30 cellular contexts compared by ENCODE assay signal in genomic region chr7:43394441-43395130, GRCh38.
DNase-seq lines count a peak whose midpoint lies in the region; ATAC-seq and TF ChIP-seq lines count a peak whose summit lies in the region.
"Had no signal": no experiment of that assay in that cellular context is flagged by ENCODE, and none has a peak within 500 bp of the region (broad histone marks: within the 10 kb centered on the region; RNA-seq: fewer than 3 reads in every experiment).

No MANE protein-coding gene starts in this region.

- H3K36me3 ChIP-seq in breast epithelium, result no peaks in the 10 kb centered on the region
- H3K36me3 ChIP-seq: right atrium auricular region had no signal

- H3K9me3 Mint-ChIP-seq in MCF 10A (ENCODE audit: unreplicated experiment), result peaks cover 7% of the 10 kb centered on the region
- H3K9me3 Mint-ChIP-seq: activated CD4-positive, alpha-beta memory T cell treated with anti-CD3 and anti-CD28 coated beads for 36 hours had no signal

- intact Hi-C loops in MCF 10A (cut with micrococcal nuclease) (no loop called here), breast epithelium (cut with DNase I; ENCODE audit: low total_unique reads) (no loop called here)

- POLR2A ChIA-PET in MCF 10A (lab: Yijun Ruan, JAX) (interaction anchor here (1.1 kb wide), 1 partner anchor 10 kb away, joined by 3 read pairs; no protein-coding TSS in a partner anchor), RWPE1 (lab: Yijun Ruan, JAX; ENCODE audit: low non-redundant PET) (no interaction called here)

- ATAC-seq in HG02870 (IDR thresholded peaks at IDR 0.05; ENCODE audit: unreplicated experiment) (no peak), GM19328 (IDR thresholded peaks at IDR 0.05; ENCODE audit: unreplicated experiment) (no peak), GM19395 (IDR thresholded peaks at IDR 0.05; ENCODE audit: unreplicated experiment) (no peak), GM18517 (IDR thresholded peaks at IDR 0.05; ENCODE audit: unreplicated experiment) (no peak)
- ATAC-seq: left ventricle myocardium superior, T-helper 17 cell had no signal

- H3K9me3 ChIP-seq in breast epithelium, result no peaks in the 10 kb centered on the region
- H3K9me3 ChIP-seq: Caco-2, right atrium auricular region had no signal

- no peaks in the 10 kb centered on the region for H3K27me3 ChIP-seq in breast epithelium
- H3K27me3 ChIP-seq: right atrium auricular region had no signal

- H3K4me1 Mint-ChIP-seq in MCF 10A (ENCODE audit: insufficient read depth, unreplicated experiment), result peaks cover 10% of the 10 kb centered on the region
- H3K4me1 Mint-ChIP-seq: CD14-positive monocyte, T-helper 17 cell had no signal

- H3K4me3 Mint-ChIP-seq in MCF 10A (ENCODE audit: unreplicated experiment), result no peak overlapping the region
- H3K4me3 Mint-ChIP-seq: activated CD4-positive, alpha-beta memory T cell treated with anti-CD3 and anti-CD28 coated beads for 36 hours; CD14-positive monocyte; mesothelial cell of epicardium; T-helper 17 cell had no signal

- H3K27ac Mint-ChIP-seq in MCF 10A (ENCODE audit: low read depth, unreplicated experiment), result peak overlapping the region; percentile 78
- H3K27ac Mint-ChIP-seq: activated CD4-positive, alpha-beta memory T cell treated with anti-CD3 and anti-CD28 coated beads for 36 hours; CD14-positive monocyte; mesothelial cell of epicardium; T-helper 17 cell had no signal

- no TSS peak for BruUV-seq in MCF 10A (replicated peaks; lab: Mats Ljungman, UMichigan)

- H3K4me3 ChIP-seq in breast epithelium, result no peak overlapping the region
- no peak overlapping the region for H3K4me3 ChIP-seq in epithelial cell of esophagus (ENCODE audit: low read length)
- H3K4me3 ChIP-seq: right atrium auricular region had no signal

- TF ChIP-seq CTCF in MCF 10A (IDR thresholded peaks at IDR 0.05; ENCODE audit: unreplicated experiment), result no peak
- TF ChIP-seq CTCF in breast epithelium (IDR thresholded peaks at IDR 0.05), result no peak
- no peak for TF ChIP-seq CTCF in RWPE1 (conservative IDR thresholded peaks at IDR 0.05; ENCODE audit: low read depth)
- TF ChIP-seq CTCF in epithelial cell of esophagus (IDR thresholded peaks at IDR 0.05; ENCODE audit: insufficient read depth, low read depth, low read length, missing control alignments), result no peak

- CTCF ChIA-PET in MCF 10A (lab: Yijun Ruan, JAX), result interaction anchor here (1.3 kb wide), 1 partner anchor 45 kb away, joined by 3 read pairs; no protein-coding TSS in a partner anchor
- CTCF ChIA-PET in RWPE1 (lab: Yijun Ruan, JAX), result interaction anchor here (0.6 to 1.1 kb wide), 2 partner anchors 133 to 560 kb away, joined by 3 read pairs; no protein-coding TSS in a partner anchor

- H3K27ac ChIP-seq in breast epithelium, result no peak overlapping the region
- peak overlapping the region; percentile 56; the same call in 1 of the 2 replicates for H3K27ac ChIP-seq in RWPE1
- H3K27ac ChIP-seq: right atrium auricular region had no signal

- TF ChIP-seq POLR2A in breast epithelium (IDR thresholded peaks at IDR 0.05), result no peak

- no peaks in the 10 kb centered on the region for H3K27me3 Mint-ChIP-seq in MCF 10A (ENCODE audit: insufficient read depth, unreplicated experiment)

- DNase-seq in MCF 10A (ENCODE audit: unreplicated experiment), result peak; percentile 4
- no peak for DNase-seq in breast epithelium (ENCODE audit: low spot score in 2 of 2)
- peak; percentile 50 for DNase-seq in RWPE1 (ENCODE audit: low spot score)
- DNase-seq in epithelial cell of esophagus (ENCODE audit: low read depth), result peak; percentile 73
- DNase-seq: 8988T; activated CD4-positive, alpha-beta memory T cell treated with anti-CD3 and anti-CD28 coated beads for 36 hours; activated CD4-positive, alpha-beta T cell treated with anti-CD3 and anti-CD28 coated beads for 1 hour; activated naive CD4-positive, alpha-beta T cell treated with anti-CD3 and anti-CD28 coated beads, Interleukin-2, amount 50 U/mL, for 16 hours; amygdala; Caco-2; DMS79; glutamatergic neuron; H7; islet precursor cell; left ventricle myocardium superior; NCI-H1092; NCI-H1694 treated with DMSO at 0.1 percent for 48 hours; NCI-H524; OCI-M1; SHP77; small intestine; stimulated activated naive CD4-positive, alpha-beta T cell; T-helper 17 cell had no signal

- H3K36me3 Mint-ChIP-seq in MCF 10A (ENCODE audit: insufficient read depth, unreplicated experiment), result peaks cover 5% of the 10 kb centered on the region
- H3K36me3 Mint-ChIP-seq: activated CD4-positive, alpha-beta memory T cell treated with anti-CD3 and anti-CD28 coated beads for 36 hours; CD14-positive monocyte had no signal

- no peaks in the 10 kb centered on the region for H3K4me1 ChIP-seq in breast epithelium
- H3K4me1 ChIP-seq: right atrium auricular region had no signal

Comparison
In these comparisons a context has a peak if more than half of its experiments do, and no peak if none do; other contexts are left out.
1. DNase-seq: peak in MCF 10A (single experiment), RWPE1 (single experiment) and epithelial cell of esophagus (single experiment); none in breast epithelium (0 of 2).